Comparison of ENCODE assay signal across 8 cellular contexts in the genomic region with DNA sequence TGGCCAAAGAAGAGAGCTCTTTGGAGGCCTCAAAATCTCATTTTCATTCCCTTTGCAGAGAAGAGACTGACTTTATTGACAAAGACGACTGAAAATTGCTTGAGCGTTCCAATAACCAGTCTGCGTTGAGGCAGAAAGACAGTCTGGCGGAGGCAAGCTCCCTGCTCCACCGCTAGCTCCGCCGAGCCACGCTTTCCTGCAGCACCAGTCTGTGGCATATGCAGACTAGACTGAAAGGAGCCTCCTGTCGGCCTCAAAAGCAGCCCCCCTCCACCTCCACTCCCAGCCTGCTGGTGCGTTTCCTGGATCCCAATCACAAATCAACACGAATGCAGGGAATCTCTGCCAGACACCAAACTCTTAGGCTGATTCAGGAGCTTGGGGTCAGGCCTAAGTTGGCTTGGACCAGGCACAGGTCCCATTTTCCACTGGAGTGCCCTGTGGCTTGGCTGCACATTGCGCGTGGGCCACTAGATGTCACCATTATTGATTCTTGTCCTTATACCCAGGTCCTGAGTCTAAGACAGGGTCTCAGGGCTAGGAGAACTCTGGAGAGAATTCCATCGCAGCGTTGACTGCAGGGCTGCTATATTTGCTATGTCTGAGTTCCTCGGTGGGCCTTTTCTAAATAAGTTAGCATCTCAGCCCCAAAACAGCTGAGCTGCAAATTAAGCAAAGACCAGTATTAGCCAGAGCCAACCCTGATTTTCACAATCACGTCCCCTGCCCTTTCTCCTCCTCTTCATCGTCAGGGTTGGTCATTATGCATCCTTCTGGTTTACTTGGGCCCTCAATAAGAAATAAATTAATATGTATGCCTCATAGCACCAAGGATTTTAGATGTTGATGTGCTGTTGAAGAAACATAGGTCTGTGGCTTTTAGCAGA. TPM values are rescaled to one million over a fixed set of nuclear protein-coding genes. Genes with fewer than 3 reads are reported as not detected.
DNase-seq lines count a peak whose midpoint lies in the region; ATAC-seq and TF ChIP-seq lines count a peak whose summit lies in the region.

No MANE protein-coding gene starts in this region.

- no peak overlapping the region for H3K4me3 ChIP-seq in RWPE2 (ENCODE audit: severe bottlenecking)
- no peak overlapping the region for H3K4me3 ChIP-seq in left ventricle myocardium inferior

- H3K27me3 Mint-ChIP-seq in activated naive CD8-positive, alpha-beta T cell treated with anti-CD3 and anti-CD28 coated beads for 36 hours, result peaks cover 7% of the 10 kb centered on the region

- DNase-seq in DMS153 (lab: John Stamatoyannopoulos, UW), result peak; percentile 24
- DNase-seq in DMS153 treated with DMSO at 0.1 percent for 48 hours (lab: John Stamatoyannopoulos, UW; ENCODE audit: unreplicated experiment), result no peak
- no peak for DNase-seq in RWPE2 (ENCODE audit: low spot score)
- DNase-seq in activated naive CD8-positive, alpha-beta T cell treated with anti-CD3 and anti-CD28 coated beads for 36 hours, result peak; percentile 37
- peak; percentile 68 for DNase-seq in left ventricle myocardium inferior
- DNase-seq in renal cortical epithelial cell (ENCODE audit: low read depth), result peak; percentile 31

- H3K9me3 ChIP-seq in RWPE2 (ENCODE audit: severe bottlenecking), result no peaks in the 10 kb centered on the region
- no peaks in the 10 kb centered on the region for H3K9me3 ChIP-seq in left ventricle myocardium inferior (replicated peaks)

- H3K9me3 Mint-ChIP-seq in activated naive CD8-positive, alpha-beta T cell treated with anti-CD3 and anti-CD28 coated beads for 36 hours, result no peaks in the 10 kb centered on the region

- H3K27me3 ChIP-seq in RWPE2 (ENCODE audit: insufficient read depth, poor library complexity, severe bottlenecking), result no peaks in the 10 kb centered on the region
- H3K27me3 ChIP-seq in left ventricle myocardium inferior (ENCODE audit: low read depth), result no peaks in the 10 kb centered on the region

- H3K27ac Mint-ChIP-seq in activated naive CD8-positive, alpha-beta T cell treated with anti-CD3 and anti-CD28 coated beads for 36 hours, result no peak overlapping the region

- ATAC-seq in HG03469 (IDR thresholded peaks at IDR 0.05; ENCODE audit: unreplicated experiment), result peak; percentile 60
- ATAC-seq in RWPE2 (ENCODE audit: low read depth), result peak; percentile 77; the same call in 2 of the 3 replicates
- no peak for ATAC-seq in GM21737 (IDR thresholded peaks at IDR 0.05; ENCODE audit: unreplicated experiment)

- H3K36me3 ChIP-seq in RWPE2 (ENCODE audit: low read depth) (no peaks in the 10 kb centered on the region), left ventricle myocardium inferior (no peaks in the 10 kb centered on the region)

- peaks cover 3% of the 10 kb centered on the region for H3K4me1 Mint-ChIP-seq in activated naive CD8-positive, alpha-beta T cell treated with anti-CD3 and anti-CD28 coated beads for 36 hours

- peak; percentile 80 for TF ChIP-seq CTCF in RWPE2 (IDR thresholded peaks at IDR 0.05; ENCODE audit: poor library complexity, severe bottlenecking)
- peak; percentile 84 for TF ChIP-seq CTCF in left ventricle myocardium inferior (IDR thresholded peaks at IDR 0.05; ENCODE audit: borderline replicate concordance)

- intact Hi-C loops in left ventricle myocardium inferior (cut with micrococcal nuclease), result no loop called here

- H3K4me1 ChIP-seq in RWPE2 (ENCODE audit: insufficient read depth, poor library complexity, severe bottlenecking), result peaks cover 7% of the 10 kb centered on the region
- H3K4me1 ChIP-seq in left ventricle myocardium inferior, result peaks cover 8% of the 10 kb centered on the region

- H3K36me3 Mint-ChIP-seq in activated naive CD8-positive, alpha-beta T cell treated with anti-CD3 and anti-CD28 coated beads for 36 hours, result no peaks in the 10 kb centered on the region

- H3K4me3 Mint-ChIP-seq in activated naive CD8-positive, alpha-beta T cell treated with anti-CD3 and anti-CD28 coated beads for 36 hours, result no peak overlapping the region

- H3K27ac ChIP-seq in RWPE2 (ENCODE audit: poor library complexity, severe bottlenecking), result no peak overlapping the region
- H3K27ac ChIP-seq in left ventricle myocardium inferior (replicated peaks), result no peak overlapping the region

RNA-seq across cellular contexts. Expression of gene ZNF507, which starts 5.2 kb away (rescaled TPM):
- total RNA-seq in activated naive CD8-positive, alpha-beta T cell treated with anti-CD3 and anti-CD28 coated beads for 36 hours, result 10 to 100 TPM; 28.6 to 29.3 TPM
- total RNA-seq in left ventricle myocardium inferior (17.7 TPM), renal cortical epithelial cell (5.2 and 20.3 TPM in 2 replicates)

Comparison
In these comparisons a context has a peak if more than half of its experiments do, and no peak if none do; other contexts are left out.
1. DNase-seq: peak in DMS153 (single experiment), activated naive CD8-positive, alpha-beta T cell treated with anti-CD3 and anti-CD28 coated beads for 36 hours (single experiment), left ventricle myocardium inferior (single experiment) and renal cortical epithelial cell (single experiment); none in DMS153 treated with DMSO at 0.1 percent for 48 hours (single experiment) and RWPE2 (single experiment).